Comparison of ENCODE assay signal across 1 cellular context in genomic region chr17:8986295-8986694, GRCh38.
A peak's percentile ranks its signal among the peaks of the same experiment; 100 is the strongest.
TF ChIP-seq lines count a peak whose summit lies in the region.

No MANE protein-coding gene starts in this region.

TF ChIP-seq in GM12878, 131 proteins besides CTCF, POLR2A, EP300 and RAD21 (continued from another document):
- TF ChIP-seq BCL3 (IDR thresholded peaks at IDR 0.05; ENCODE audit: borderline replicate concordance, insufficient read depth, low read depth, low read length, poor library complexity, severe bottlenecking) (no peak), SPI1 (IDR thresholded peaks at IDR 0.05; ENCODE audit: borderline replicate concordance, insufficient read depth, low read depth, low read length) (0 out of 2 replicates have a peak, but pooled peaks have one; percentile 21), EED (IDR thresholded peaks at IDR 0.05; ENCODE audit: low read depth) (no peak)
